ENCODE assay signal across 11 cellular contexts in genomic region chr2:113858764-113859163, GRCh38. TPM values are rescaled to one million over a fixed set of nuclear protein-coding genes. Genes with fewer than 3 reads are reported as not detected.
DNase-seq lines count a peak whose midpoint lies in the region; ATAC-seq and TF ChIP-seq lines count a peak whose summit lies in the region.
"Had no signal": no experiment of that assay in that cellular context is flagged by ENCODE, and none has a peak within 500 bp of the region (broad histone marks: within the 10 kb centered on the region; RNA-seq: fewer than 3 reads in every experiment).

No MANE protein-coding gene starts in this region.

- H2BK120ac ChIP-seq in H9 (ENCODE audit: low read depth, low read length, poor library complexity, severe bottlenecking), result no peak overlapping the region

- no peak overlapping the region for H3K18ac ChIP-seq in H9 (ENCODE audit: insufficient read length, low read depth, low read length)

- TF ChIP-seq RAD21 in SK-N-SH (IDR thresholded peaks at IDR 0.05; ENCODE audit: low read length), result no peak

- DNase-seq in H4 (ENCODE audit: low spot score) (peak; percentile 58), SK-N-SH (no peak), fibroblast of mammary gland (ENCODE audit: low read depth) (peak; percentile 95), H9 (no peak)
- DNase-seq in activated effector memory CD4-positive, alpha-beta T cell treated with Interleukin-2 at 50 U/mL for 16 hours, result no peak
- DNase-seq: activated naive CD4-positive, alpha-beta T cell treated with anti-CD3 and anti-CD28 coated beads, Interleukin-2, amount 50 U/mL, for 16 hours; nephron progenitor cell had no signal

- no peaks in the 10 kb centered on the region for H3K4me1 ChIP-seq in SK-N-SH (ENCODE audit: control insufficient read depth in 1 of 2, insufficient read depth in 2 of 2, low read depth in 1 of 2, low read length in 1 of 2)
- no peaks in the 10 kb centered on the region for H3K4me1 ChIP-seq in H9 (ENCODE audit: insufficient read depth, low read length)
- H3K4me1 ChIP-seq: gastroesophageal sphincter had no signal

- no peak overlapping the region for H2BK15ac ChIP-seq in H9 (ENCODE audit: low read depth, low read length)

- H3K36me3 ChIP-seq in SK-N-SH (replicated peaks in 1 of 2; ENCODE audit: control insufficient read depth in 1 of 2, insufficient read depth in 2 of 2, low read length in 1 of 2), result no peaks in the 10 kb centered on the region

- H3K36me3 Mint-ChIP-seq in stimulated activated memory B cell treated with anti-CD40 and anti-IgM and Interleukin-4, amounts not matched to agents 10 μg/mL and 1 μg/mL and 100 μg/mL, for 72 hours, result peaks cover 7% of the 10 kb centered on the region
- H3K36me3 Mint-ChIP-seq in H9 (ENCODE audit: insufficient read depth in 1 of 3, low read depth in 3 of 3), result no peaks in the 10 kb centered on the region

- H3K4me3 ChIP-seq in SK-N-SH (ENCODE audit: low read depth in 2 of 2, low read length in 1 of 2), result no peak overlapping the region
- H3K4me3 ChIP-seq in fibroblast of mammary gland (ENCODE audit: control insufficient read depth, low read depth, low read length), result no peak overlapping the region
- H3K4me3 ChIP-seq: gastroesophageal sphincter had no signal

- H3K27ac ChIP-seq in SK-N-SH (ENCODE audit: low read depth in 2 of 2, low read length in 1 of 2) (peak overlapping the region in 1 of 2 experiments; percentile 65; a peak in 2 of 4 replicates), H9 (ENCODE audit: insufficient read length, low read depth, low read length) (no peak overlapping the region)
- H3K27ac ChIP-seq: gastroesophageal sphincter had no signal

- no peak overlapping the region for H4K8ac ChIP-seq in H9 (replicated peaks; ENCODE audit: insufficient read length, low read depth, low read length)

- H4K91ac ChIP-seq in H9 (ENCODE audit: insufficient read length, low read depth, low read length), result no peak overlapping the region

- H3K79me2 ChIP-seq in SK-N-SH (ENCODE audit: insufficient read depth), result no peaks in the 10 kb centered on the region
- no peaks in the 10 kb centered on the region for H3K79me2 ChIP-seq in H9 (ENCODE audit: insufficient read depth, low read length)

- H3K4me1 Mint-ChIP-seq in stimulated activated memory B cell treated with anti-CD40 and anti-IgM and Interleukin-4, amounts not matched to agents 10 μg/mL and 1 μg/mL and 100 μg/mL, for 72 hours, result peaks cover 85% of the 10 kb centered on the region
- no peaks in the 10 kb centered on the region for H3K4me1 Mint-ChIP-seq in H9

- 62% methylated on average over 5 of the region's 5 CpGs for WGBS in SK-N-SH (ENCODE audit: low lambda C conversion rate)
- no CpG with 5 or more reads among the region's 5 CpGs for WGBS in H9 (ENCODE audit: extremely low coverage, insufficient read length, low lambda C conversion rate)

- ATAC-seq in stimulated activated memory B cell treated with anti-CD40 and anti-IgM and Interleukin-4, amounts not matched to agents 10 μg/mL and 1 μg/mL and 100 μg/mL, for 72 hours, result no peak
- no peak for ATAC-seq in HG03025 (IDR thresholded peaks at IDR 0.05; ENCODE audit: low FRiP score, unreplicated experiment)
- no peak for ATAC-seq in HG02885 (IDR thresholded peaks at IDR 0.05; ENCODE audit: poor library complexity, unreplicated experiment)
- ATAC-seq: gastroesophageal sphincter had no signal

- H4K20me1 ChIP-seq in SK-N-SH (ENCODE audit: insufficient read depth), result no peaks in the 10 kb centered on the region
- no peaks in the 10 kb centered on the region for H4K20me1 ChIP-seq in H9 (ENCODE audit: control insufficient read depth, insufficient read depth, insufficient read length)

- no peak for TF ChIP-seq EP300 in SK-N-SH (IDR thresholded peaks at IDR 0.05; ENCODE audit: borderline replicate concordance in 1 of 2, low read depth in 1 of 2, low read length in 1 of 2)

- H3K27ac Mint-ChIP-seq in stimulated activated memory B cell treated with anti-CD40 and anti-IgM and Interleukin-4, amounts not matched to agents 10 μg/mL and 1 μg/mL and 100 μg/mL, for 72 hours, result peak overlapping the region; percentile 93
- no peak overlapping the region for H3K27ac Mint-ChIP-seq in H9
- H3K27ac Mint-ChIP-seq: nephron progenitor cell had no signal

- H3K9ac ChIP-seq in SK-N-SH (no peak overlapping the region), H9 (ENCODE audit: extremely low read depth, insufficient read length, low read length) (no peak overlapping the region)

- H3K79me1 ChIP-seq in H9 (ENCODE audit: insufficient read depth, low read depth, low read length, poor library complexity, severe bottlenecking), result no peaks in the 10 kb centered on the region

- no peak overlapping the region for H4K5ac ChIP-seq in H9 (ENCODE audit: insufficient read length, low read depth, low read length)

- no peak overlapping the region for H2AK5ac ChIP-seq in H9 (ENCODE audit: insufficient read length, low read length)

- H3K23ac ChIP-seq in H9 (ENCODE audit: insufficient read length, low read depth, low read length), result no peak overlapping the region

- H2BK5ac ChIP-seq in H9 (ENCODE audit: insufficient read length, low read length), result no peak overlapping the region

- no peak overlapping the region for H3T11ph ChIP-seq in H9 (ENCODE audit: low read length)

- H3K9me3 ChIP-seq in SK-N-SH (no peaks in the 10 kb centered on the region; the same call in 1 of the 2 replicates), H9 (ENCODE audit: control insufficient read depth, low read depth, low read length) (no peaks in the 10 kb centered on the region)
- H3K9me3 ChIP-seq: gastroesophageal sphincter had no signal

- H3K9me2 ChIP-seq in SK-N-SH, result no peaks in the 10 kb centered on the region

- no peaks in the 10 kb centered on the region for H3K27me3 Mint-ChIP-seq in stimulated activated memory B cell treated with anti-CD40 and anti-IgM and Interleukin-4, amounts not matched to agents 10 μg/mL and 1 μg/mL and 100 μg/mL, for 72 hours
- no peaks in the 10 kb centered on the region; the same call in none of the 2 replicates for H3K27me3 Mint-ChIP-seq in H9 (ENCODE audit: low read depth)

- peaks cover 3% of the 10 kb centered on the region for H3F3A ChIP-seq in SK-N-SH (replicated peaks; ENCODE audit: insufficient read depth)

- CTCF ChIA-PET in SK-N-SH (lab: Yijun Ruan, JAX), result no interaction called here

- no peak overlapping the region for H2BK20ac ChIP-seq in H9 (ENCODE audit: low read depth, low read length, poor library complexity, severe bottlenecking)

- no peaks in the 10 kb centered on the region for H3K23me2 ChIP-seq in H9 (ENCODE audit: insufficient read length, low read depth, low read length, poor library complexity, severe bottlenecking)

- no peak overlapping the region for H3K14ac ChIP-seq in H9 (ENCODE audit: insufficient read depth, low read length)

- H3K4me2 ChIP-seq in SK-N-SH (peak overlapping the region; percentile 6), H9 (ENCODE audit: insufficient read depth, insufficient read length, low read length) (no peak overlapping the region)

- H3K56ac ChIP-seq in H9 (ENCODE audit: insufficient read length, low read depth, low read length), result no peak overlapping the region

- POLR2A ChIA-PET in SK-N-SH (lab: Yijun Ruan, JAX), result no interaction called here

- H3K4me3 Mint-ChIP-seq in stimulated activated memory B cell treated with anti-CD40 and anti-IgM and Interleukin-4, amounts not matched to agents 10 μg/mL and 1 μg/mL and 100 μg/mL, for 72 hours, result no peak overlapping the region
- no peak overlapping the region for H3K4me3 Mint-ChIP-seq in H9
- H3K4me3 Mint-ChIP-seq: nephron progenitor cell had no signal

- H3K27me3 ChIP-seq in SK-N-SH (ENCODE audit: insufficient read depth) (no peaks in the 10 kb centered on the region), H9 (ENCODE audit: insufficient read depth, low read length) (no peaks in the 10 kb centered on the region)

- TF ChIP-seq CTCF in SK-N-SH (IDR thresholded peaks at IDR 0.05) (no peak), fibroblast of mammary gland (conservative IDR thresholded peaks at IDR 0.05; ENCODE audit: control insufficient read depth, insufficient read depth, low read depth, low read length) (no peak), H9 (conservative IDR thresholded peaks at IDR 0.05) (no peak)

- peak overlapping the region; percentile 82 for H2AFZ ChIP-seq in SK-N-SH (ENCODE audit: low read depth)
- no peak overlapping the region for H2AFZ ChIP-seq in H9 (ENCODE audit: low read length)

- peaks cover 4% of the 10 kb centered on the region for H3K9me3 Mint-ChIP-seq in stimulated activated memory B cell treated with anti-CD40 and anti-IgM and Interleukin-4, amounts not matched to agents 10 μg/mL and 1 μg/mL and 100 μg/mL, for 72 hours
- no peaks in the 10 kb centered on the region for H3K9me3 Mint-ChIP-seq in H9
- H3K9me3 Mint-ChIP-seq: nephron progenitor cell had no signal

- no peak overlapping the region for H3K4ac ChIP-seq in H9 (ENCODE audit: low read depth, low read length)

- H2BK12ac ChIP-seq in H9 (ENCODE audit: insufficient read length, low read depth, low read length), result no peak overlapping the region

TF ChIP-seq in SK-N-SH, 30 proteins besides CTCF, POLR2A, EP300 and RAD21 (continues in another document):
- TF ChIP-seq GABPA (IDR thresholded peaks at IDR 0.05; ENCODE audit: low read depth), result no peak
- no peak for TF ChIP-seq SIN3A (IDR thresholded peaks at IDR 0.05; ENCODE audit: borderline replicate concordance, low read depth, low read length)
- no peak for TF ChIP-seq NRF1 (IDR thresholded peaks at IDR 0.05; ENCODE audit: low read depth, low read length)
- no peak for TF ChIP-seq RCOR1 (IDR thresholded peaks at IDR 0.05; ENCODE audit: low read length)
- TF ChIP-seq USF1 (IDR thresholded peaks at IDR 0.05; ENCODE audit: borderline replicate concordance, low read depth), result no peak
- TF ChIP-seq FOSL2 (IDR thresholded peaks at IDR 0.05; ENCODE audit: borderline replicate concordance, low read depth), result peak; percentile 91
- no peak for TF ChIP-seq MXI1 (IDR thresholded peaks at IDR 0.05; ENCODE audit: low read depth, low read length)
- no peak for TF ChIP-seq EZH2phosphoT487 (IDR thresholded peaks at IDR 0.05; ENCODE audit: borderline replicate concordance, low read depth)
- no peak for TF ChIP-seq YY1 (IDR thresholded peaks at IDR 0.05; ENCODE audit: low read depth)
- TF ChIP-seq GATA2 (CRISPR knock-in tag; IDR thresholded peaks at IDR 0.05), result no peak

RNA-seq across cellular contexts. Expression of gene ACTR3, which starts 31.1 kb away (rescaled TPM):
- total RNA-seq in H4 (2014; rRNA removed; shearing (Covaris generic)), result 307 and 351 TPM in 2 replicates
- polyA plus RNA-seq in SK-N-SH (2012; rRNA removed), result 90.8 and 111 TPM in 2 replicates
- polyA plus RNA-seq in SK-N-SH (2012; cell fraction: cytosol; rRNA removed), result 130 and 172 TPM in 2 replicates
- polyA plus RNA-seq in SK-N-SH (2012; cell fraction: nucleus; rRNA removed), result 35.2 and 85.3 TPM in 2 replicates
- total RNA-seq in H9 (2021), result 180 and 183 TPM in 2 replicates

Comparison
In these comparisons a context has a peak if more than half of its experiments do, and no peak if none do; other contexts are left out.
1. DNase-seq: peak in H4 (single experiment) and fibroblast of mammary gland (single experiment); none in SK-N-SH (single experiment), activated effector memory CD4-positive, alpha-beta T cell treated with Interleukin-2 at 50 U/mL for 16 hours (single experiment) and H9 (single experiment).